ENCODE assay signal across 8 cellular contexts in the genomic region with DNA sequence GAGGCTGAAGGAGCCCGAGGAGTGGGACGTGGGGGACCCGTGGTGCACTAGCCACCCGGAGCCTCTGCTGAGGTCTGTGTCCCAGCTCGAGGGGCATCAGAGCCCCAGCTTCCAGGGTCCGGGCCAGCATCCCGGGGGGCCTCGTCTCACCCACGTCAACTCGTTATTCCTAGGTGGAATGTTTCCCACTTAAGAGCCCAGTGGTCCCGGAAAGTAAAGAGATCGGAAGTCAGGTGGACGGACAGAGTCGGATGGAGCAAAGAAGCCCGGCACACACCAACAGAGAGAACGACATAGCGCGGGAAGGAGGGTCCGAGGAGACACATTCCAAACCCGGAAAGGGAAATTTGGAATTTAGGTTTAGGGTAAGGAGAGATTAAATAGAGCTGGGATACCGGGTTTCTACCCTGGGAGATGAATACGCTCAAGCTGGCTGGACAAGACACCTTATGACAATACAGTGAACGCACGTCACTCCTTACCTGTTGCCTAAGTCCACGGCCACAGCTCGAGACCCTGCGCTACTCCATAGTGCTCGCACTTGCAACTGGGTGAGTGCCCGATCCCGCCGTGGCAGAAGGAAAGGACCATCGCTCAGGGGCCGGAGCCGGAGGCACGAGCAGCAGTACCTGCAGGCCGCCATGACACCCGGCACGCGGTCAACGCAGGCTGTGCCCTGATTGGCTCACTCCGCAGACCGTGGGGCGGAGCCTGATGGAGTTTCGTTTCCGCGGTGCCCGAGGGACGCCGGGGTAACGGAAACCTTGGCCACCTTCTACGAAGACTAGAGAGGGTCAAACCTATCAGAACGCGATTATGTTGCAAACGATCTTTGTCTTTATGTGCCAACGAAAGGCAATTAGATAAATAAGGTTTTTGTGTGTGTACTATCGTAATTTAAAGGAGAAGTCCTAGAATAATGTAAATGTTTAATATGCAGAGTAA. TPM values are rescaled to one million over a fixed set of nuclear protein-coding genes. Genes with fewer than 3 reads are reported as not detected.
A peak's percentile ranks its signal among the peaks of the same experiment; 100 is the strongest.
DNase-seq lines count a peak whose midpoint lies in the region; ATAC-seq and TF ChIP-seq lines count a peak whose summit lies in the region.

TSS of gene PNPT1 (minus strand) at position 664 of the 945 bp plus-strand sequence. CDS start at position 643, 21 bp downstream.

- H2AFZ ChIP-seq in PC-3 (ENCODE audit: low read length), result peak within 1 kb of the TSS; percentile 88

- no peaks in the 10 kb centered on the region for H3F3A ChIP-seq in PC-3 (ENCODE audit: low read length, unreplicated experiment)

- H3K9me3 ChIP-seq in PC-3 (ENCODE audit: low read length) (no peaks in the 10 kb centered on the region), mucosa of stomach (ENCODE audit: control insufficient read depth, low read length) (no peaks in the 10 kb centered on the region)

- ATAC-seq in GM21576 (IDR thresholded peaks at IDR 0.05; ENCODE audit: unreplicated experiment) (peak; percentile 100), PC-3 (peak; percentile 99)

- H3K4me3 ChIP-seq in PC-3 (ENCODE audit: low read length) (peak within 1 kb of the TSS; percentile 87), mucosa of stomach (ENCODE audit: low read length) (peak within 1 kb of the TSS; percentile 32)

- POLR2A ChIA-PET in PC-3 (lab: Charles Lee; ENCODE audit: unreplicated experiment), result no interaction called here

- no peaks in the 10 kb centered on the region for H3K9me2 ChIP-seq in PC-3 (replicated peaks; ENCODE audit: low read length)

- H3K27me3 ChIP-seq in PC-3 (ENCODE audit: low read length) (no peaks in the 10 kb centered on the region), mucosa of stomach (ENCODE audit: control insufficient read depth, insufficient read depth, low read length) (no peaks in the 10 kb centered on the region)

- TF ChIP-seq POLR2A in erythroblast (IDR thresholded peaks at IDR 0.05; ENCODE audit: low read length), result peak; percentile 92

- H3K79me2 ChIP-seq in PC-3 (ENCODE audit: low read length), result peaks cover 51% of the 10 kb centered on the region

- H3K27ac ChIP-seq in PC-3 (ENCODE audit: low read length), result peak within 1 kb of the TSS; percentile 19; the same call in 1 of the 2 replicates

- CTCF ChIA-PET in PC-3 (lab: Charles Lee), result no interaction called here

- peaks cover 8% of the 10 kb centered on the region; the same call in 1 of the 2 replicates for H3K4me1 ChIP-seq in PC-3 (ENCODE audit: insufficient read depth, low read length)
- no peaks in the 10 kb centered on the region for H3K4me1 ChIP-seq in mucosa of stomach (ENCODE audit: control insufficient read depth, insufficient read depth, low read length)

- peak; percentile 32; the same call in 1 of the 2 replicates for TF ChIP-seq EP300 in Ishikawa (IDR thresholded peaks at IDR 0.05; ENCODE audit: borderline replicate concordance)

- TSS peak; percentile 72 for BruUV-seq in PC-3 (replicated peaks; lab: Mats Ljungman, UMichigan)

- H3K36me3 ChIP-seq in PC-3 (ENCODE audit: low read depth, low read length) (peaks cover 4% of the 10 kb centered on the region; the same call in 1 of the 2 replicates), mucosa of stomach (ENCODE audit: control insufficient read depth, insufficient read depth, low read length) (no peaks in the 10 kb centered on the region)

- no peak for TF ChIP-seq CTCF in PC-3 (conservative IDR thresholded peaks at IDR 0.05; ENCODE audit: low read depth, low read length)

- intact Hi-C loops in PC-3 (cut with micrococcal nuclease), result loop anchor here (10.0 kb wide), 1 partner anchor 151 kb away; no protein-coding TSS in a partner anchor

- no peak for TF ChIP-seq RAD21 in Ishikawa (IDR thresholded peaks at IDR 0.05; ENCODE audit: low read depth)

- DNase-seq in DMS114 treated with DMSO at 0.1 percent for 48 hours (lab: John Stamatoyannopoulos, UW; ENCODE audit: unreplicated experiment) (peak; percentile 94), PC-3 (peak; percentile 96), activated T-cell treated with anti-CD3 and anti-CD28 coated beads for 48 hours (ENCODE audit: low read depth) (peak; percentile 90), erythroblast (lab: John Stamatoyannopoulos, UW) (peak; percentile 95 to 96)
- DNase-seq in stimulated activated CD8-positive, alpha-beta memory T cell treated with anti-CD3 and anti-CD28 coated beads, Interleukin-7, amount 100 ng/mL, for 1 hour (ENCODE audit: low read depth in 2 of 2), result peak; percentile 83 to 87

- H3K9ac ChIP-seq in PC-3 (ENCODE audit: low read length), result peak within 1 kb of the TSS; percentile 89
- H3K9ac ChIP-seq in mucosa of stomach (ENCODE audit: low read length), result peak within 1 kb of the TSS; percentile 27

- H4K20me1 ChIP-seq in PC-3 (ENCODE audit: low read length), result 0 out of 2 replicates have a peak, but pooled peaks cover 6% of the 10 kb centered on the region

- H3K4me2 ChIP-seq in PC-3 (ENCODE audit: low read length), result peak within 1 kb of the TSS; percentile 82

TF ChIP-seq in Ishikawa, 13 proteins besides CTCF, POLR2A, EP300 and RAD21:
- TF ChIP-seq MAX (IDR thresholded peaks at IDR 0.05), result peak; percentile 99
- no peak for TF ChIP-seq REST (IDR thresholded peaks at IDR 0.05; ENCODE audit: low read depth)
- TF ChIP-seq TAF1 (IDR thresholded peaks at IDR 0.05; ENCODE audit: low read depth), result peak; percentile 90
- peak; percentile 24; the same call in 1 of the 2 replicates for TF ChIP-seq FOXM1 (IDR thresholded peaks at IDR 0.05; ENCODE audit: borderline replicate concordance, low read depth)
- TF ChIP-seq YY1 (IDR thresholded peaks at IDR 0.05; ENCODE audit: low read depth), result peak; percentile 99
- TF ChIP-seq EGR1 (IDR thresholded peaks at IDR 0.05), result no peak
- TF ChIP-seq CEBPB (IDR thresholded peaks at IDR 0.05), result peak; percentile 74
- 0 out of 2 replicates have a peak, but pooled peaks have one; percentile 40 for TF ChIP-seq TCF12 (IDR thresholded peaks at IDR 0.05; ENCODE audit: low read depth)
- TF ChIP-seq NFIC (IDR thresholded peaks at IDR 0.05), result peak; percentile 30; the same call in 1 of the 2 replicates
- TF ChIP-seq USF1 (IDR thresholded peaks at IDR 0.05), result peak; percentile 90
- TF ChIP-seq CREB1 (IDR thresholded peaks at IDR 0.05; ENCODE audit: low read depth), result no peak
- no peak for TF ChIP-seq ZBTB7A (IDR thresholded peaks at IDR 0.05; ENCODE audit: low read depth)
- TF ChIP-seq TEAD4 (IDR thresholded peaks at IDR 0.05), result no peak

RNA-seq across cellular contexts. Expression of gene PNPT1, which starts in this region (rescaled TPM):
- 38.8 and 43.6 TPM in 2 replicates for total RNA-seq in PC-3 (2014; rRNA removed)

Comparison
In these comparisons a context has a peak if more than half of its experiments do, and no peak if none do; other contexts are left out.
1. Peak in every context shown above with its lines: DNase-seq, ATAC-seq, H3K4me3 ChIP-seq and H3K27ac ChIP-seq.